Comparison of ENCODE assay signal across 1 cellular context in the genomic region with DNA sequence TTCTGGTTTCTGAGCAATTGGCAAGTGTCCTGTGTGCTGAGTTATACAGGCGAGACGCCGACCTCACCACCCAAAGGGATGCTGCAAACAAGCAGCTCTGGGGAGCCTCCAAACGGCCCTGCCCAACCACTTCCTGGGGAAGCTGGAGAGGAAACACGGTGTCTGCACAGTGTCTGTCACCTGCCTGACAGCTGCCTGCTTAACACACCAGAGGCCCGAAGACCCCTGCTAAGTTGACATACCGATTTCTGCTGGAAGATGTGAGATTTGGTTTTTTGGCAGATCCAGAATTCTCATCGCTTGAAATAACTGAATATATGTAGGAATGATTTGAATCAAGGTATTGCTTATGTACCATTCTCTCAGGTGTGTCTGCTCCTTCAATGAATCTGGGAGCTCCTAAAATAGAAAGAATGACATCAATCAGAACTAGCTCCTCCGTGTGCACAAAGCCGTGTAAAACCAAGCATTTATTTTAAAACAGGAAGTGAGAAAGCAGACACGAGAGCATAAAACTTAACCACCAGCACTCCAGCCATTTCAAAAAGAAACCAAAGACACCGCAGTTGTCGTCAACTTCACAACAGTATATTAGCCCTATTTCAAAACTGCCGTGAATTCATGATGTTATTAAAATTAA.
A peak's percentile ranks its signal among the peaks of the same experiment; 100 is the strongest.
TF ChIP-seq lines count a peak whose summit lies in the region.

No MANE protein-coding gene starts in this region.

TF ChIP-seq in K562, 482 proteins besides CTCF, POLR2A, EP300 and RAD21 (continued from another document):
- TF ChIP-seq, protein P1, sequence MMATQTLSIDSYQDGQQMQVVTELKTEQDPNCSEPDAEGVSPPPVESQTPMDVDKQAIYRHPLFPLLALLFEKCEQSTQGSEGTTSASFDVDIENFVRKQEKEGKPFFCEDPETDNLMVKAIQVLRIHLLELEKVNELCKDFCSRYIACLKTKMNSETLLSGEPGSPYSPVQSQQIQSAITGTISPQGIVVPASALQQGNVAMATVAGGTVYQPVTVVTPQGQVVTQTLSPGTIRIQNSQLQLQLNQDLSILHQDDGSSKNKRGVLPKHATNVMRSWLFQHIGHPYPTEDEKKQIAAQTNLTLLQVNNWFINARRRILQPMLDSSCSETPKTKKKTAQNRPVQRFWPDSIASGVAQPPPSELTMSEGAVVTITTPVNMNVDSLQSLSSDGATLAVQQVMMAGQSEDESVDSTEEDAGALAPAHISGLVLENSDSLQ (IDR thresholded peaks at IDR 0.05) = peak; percentile 68
- TF ChIP-seq NR2F6 (CRISPR knock-in tag; IDR thresholded peaks at IDR 0.05) (no peak), MEIS2 (IDR thresholded peaks at IDR 0.05; ENCODE audit: partially characterized antibody) (peak; percentile 63), C11orf30 (IDR thresholded peaks at IDR 0.05; ENCODE audit: low read depth) (no peak), L3MBTL2 (IDR thresholded peaks at IDR 0.05) (peak; percentile 37; the same call in 1 of the 2 replicates), CTBP1 (IDR thresholded peaks at IDR 0.05; ENCODE audit: borderline replicate concordance) (peak; percentile 25; the same call in 1 of the 2 replicates), SPI1 (IDR thresholded peaks at IDR 0.05; ENCODE audit: borderline replicate concordance, low read depth, low read length) (peak; percentile 89)
- TF ChIP-seq, protein P2, sequence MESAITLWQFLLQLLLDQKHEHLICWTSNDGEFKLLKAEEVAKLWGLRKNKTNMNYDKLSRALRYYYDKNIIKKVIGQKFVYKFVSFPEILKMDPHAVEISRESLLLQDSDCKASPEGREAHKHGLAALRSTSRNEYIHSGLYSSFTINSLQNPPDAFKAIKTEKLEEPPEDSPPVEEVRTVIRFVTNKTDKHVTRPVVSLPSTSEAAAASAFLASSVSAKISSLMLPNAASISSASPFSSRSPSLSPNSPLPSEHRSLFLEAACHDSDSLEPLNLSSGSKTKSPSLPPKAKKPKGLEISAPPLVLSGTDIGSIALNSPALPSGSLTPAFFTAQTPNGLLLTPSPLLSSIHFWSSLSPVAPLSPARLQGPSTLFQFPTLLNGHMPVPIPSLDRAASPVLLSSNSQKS (CRISPR knock-in tag; IDR thresholded peaks at IDR 0.05) = no peak
- TF ChIP-seq, protein P3, sequence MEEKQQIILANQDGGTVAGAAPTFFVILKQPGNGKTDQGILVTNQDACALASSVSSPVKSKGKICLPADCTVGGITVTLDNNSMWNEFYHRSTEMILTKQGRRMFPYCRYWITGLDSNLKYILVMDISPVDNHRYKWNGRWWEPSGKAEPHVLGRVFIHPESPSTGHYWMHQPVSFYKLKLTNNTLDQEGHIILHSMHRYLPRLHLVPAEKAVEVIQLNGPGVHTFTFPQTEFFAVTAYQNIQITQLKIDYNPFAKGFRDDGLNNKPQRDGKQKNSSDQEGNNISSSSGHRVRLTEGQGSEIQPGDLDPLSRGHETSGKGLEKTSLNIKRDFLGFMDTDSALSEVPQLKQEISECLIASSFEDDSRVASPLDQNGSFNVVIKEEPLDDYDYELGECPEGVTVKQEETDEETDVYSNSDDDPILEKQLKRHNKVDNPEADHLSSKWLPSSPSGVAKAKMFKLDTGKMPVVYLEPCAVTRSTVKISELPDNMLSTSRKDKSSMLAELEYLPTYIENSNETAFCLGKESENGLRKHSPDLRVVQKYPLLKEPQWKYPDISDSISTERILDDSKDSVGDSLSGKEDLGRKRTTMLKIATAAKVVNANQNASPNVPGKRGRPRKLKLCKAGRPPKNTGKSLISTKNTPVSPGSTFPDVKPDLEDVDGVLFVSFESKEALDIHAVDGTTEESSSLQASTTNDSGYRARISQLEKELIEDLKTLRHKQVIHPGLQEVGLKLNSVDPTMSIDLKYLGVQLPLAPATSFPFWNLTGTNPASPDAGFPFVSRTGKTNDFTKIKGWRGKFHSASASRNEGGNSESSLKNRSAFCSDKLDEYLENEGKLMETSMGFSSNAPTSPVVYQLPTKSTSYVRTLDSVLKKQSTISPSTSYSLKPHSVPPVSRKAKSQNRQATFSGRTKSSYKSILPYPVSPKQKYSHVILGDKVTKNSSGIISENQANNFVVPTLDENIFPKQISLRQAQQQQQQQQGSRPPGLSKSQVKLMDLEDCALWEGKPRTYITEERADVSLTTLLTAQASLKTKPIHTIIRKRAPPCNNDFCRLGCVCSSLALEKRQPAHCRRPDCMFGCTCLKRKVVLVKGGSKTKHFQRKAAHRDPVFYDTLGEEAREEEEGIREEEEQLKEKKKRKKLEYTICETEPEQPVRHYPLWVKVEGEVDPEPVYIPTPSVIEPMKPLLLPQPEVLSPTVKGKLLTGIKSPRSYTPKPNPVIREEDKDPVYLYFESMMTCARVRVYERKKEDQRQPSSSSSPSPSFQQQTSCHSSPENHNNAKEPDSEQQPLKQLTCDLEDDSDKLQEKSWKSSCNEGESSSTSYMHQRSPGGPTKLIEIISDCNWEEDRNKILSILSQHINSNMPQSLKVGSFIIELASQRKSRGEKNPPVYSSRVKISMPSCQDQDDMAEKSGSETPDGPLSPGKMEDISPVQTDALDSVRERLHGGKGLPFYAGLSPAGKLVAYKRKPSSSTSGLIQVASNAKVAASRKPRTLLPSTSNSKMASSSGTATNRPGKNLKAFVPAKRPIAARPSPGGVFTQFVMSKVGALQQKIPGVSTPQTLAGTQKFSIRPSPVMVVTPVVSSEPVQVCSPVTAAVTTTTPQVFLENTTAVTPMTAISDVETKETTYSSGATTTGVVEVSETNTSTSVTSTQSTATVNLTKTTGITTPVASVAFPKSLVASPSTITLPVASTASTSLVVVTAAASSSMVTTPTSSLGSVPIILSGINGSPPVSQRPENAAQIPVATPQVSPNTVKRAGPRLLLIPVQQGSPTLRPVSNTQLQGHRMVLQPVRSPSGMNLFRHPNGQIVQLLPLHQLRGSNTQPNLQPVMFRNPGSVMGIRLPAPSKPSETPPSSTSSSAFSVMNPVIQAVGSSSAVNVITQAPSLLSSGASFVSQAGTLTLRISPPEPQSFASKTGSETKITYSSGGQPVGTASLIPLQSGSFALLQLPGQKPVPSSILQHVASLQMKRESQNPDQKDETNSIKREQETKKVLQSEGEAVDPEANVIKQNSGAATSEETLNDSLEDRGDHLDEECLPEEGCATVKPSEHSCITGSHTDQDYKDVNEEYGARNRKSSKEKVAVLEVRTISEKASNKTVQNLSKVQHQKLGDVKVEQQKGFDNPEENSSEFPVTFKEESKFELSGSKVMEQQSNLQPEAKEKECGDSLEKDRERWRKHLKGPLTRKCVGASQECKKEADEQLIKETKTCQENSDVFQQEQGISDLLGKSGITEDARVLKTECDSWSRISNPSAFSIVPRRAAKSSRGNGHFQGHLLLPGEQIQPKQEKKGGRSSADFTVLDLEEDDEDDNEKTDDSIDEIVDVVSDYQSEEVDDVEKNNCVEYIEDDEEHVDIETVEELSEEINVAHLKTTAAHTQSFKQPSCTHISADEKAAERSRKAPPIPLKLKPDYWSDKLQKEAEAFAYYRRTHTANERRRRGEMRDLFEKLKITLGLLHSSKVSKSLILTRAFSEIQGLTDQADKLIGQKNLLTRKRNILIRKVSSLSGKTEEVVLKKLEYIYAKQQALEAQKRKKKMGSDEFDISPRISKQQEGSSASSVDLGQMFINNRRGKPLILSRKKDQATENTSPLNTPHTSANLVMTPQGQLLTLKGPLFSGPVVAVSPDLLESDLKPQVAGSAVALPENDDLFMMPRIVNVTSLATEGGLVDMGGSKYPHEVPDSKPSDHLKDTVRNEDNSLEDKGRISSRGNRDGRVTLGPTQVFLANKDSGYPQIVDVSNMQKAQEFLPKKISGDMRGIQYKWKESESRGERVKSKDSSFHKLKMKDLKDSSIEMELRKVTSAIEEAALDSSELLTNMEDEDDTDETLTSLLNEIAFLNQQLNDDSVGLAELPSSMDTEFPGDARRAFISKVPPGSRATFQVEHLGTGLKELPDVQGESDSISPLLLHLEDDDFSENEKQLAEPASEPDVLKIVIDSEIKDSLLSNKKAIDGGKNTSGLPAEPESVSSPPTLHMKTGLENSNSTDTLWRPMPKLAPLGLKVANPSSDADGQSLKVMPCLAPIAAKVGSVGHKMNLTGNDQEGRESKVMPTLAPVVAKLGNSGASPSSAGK (IDR thresholded peaks at IDR 0.05) = peak; percentile 58
- TF ChIP-seq, protein P4, sequence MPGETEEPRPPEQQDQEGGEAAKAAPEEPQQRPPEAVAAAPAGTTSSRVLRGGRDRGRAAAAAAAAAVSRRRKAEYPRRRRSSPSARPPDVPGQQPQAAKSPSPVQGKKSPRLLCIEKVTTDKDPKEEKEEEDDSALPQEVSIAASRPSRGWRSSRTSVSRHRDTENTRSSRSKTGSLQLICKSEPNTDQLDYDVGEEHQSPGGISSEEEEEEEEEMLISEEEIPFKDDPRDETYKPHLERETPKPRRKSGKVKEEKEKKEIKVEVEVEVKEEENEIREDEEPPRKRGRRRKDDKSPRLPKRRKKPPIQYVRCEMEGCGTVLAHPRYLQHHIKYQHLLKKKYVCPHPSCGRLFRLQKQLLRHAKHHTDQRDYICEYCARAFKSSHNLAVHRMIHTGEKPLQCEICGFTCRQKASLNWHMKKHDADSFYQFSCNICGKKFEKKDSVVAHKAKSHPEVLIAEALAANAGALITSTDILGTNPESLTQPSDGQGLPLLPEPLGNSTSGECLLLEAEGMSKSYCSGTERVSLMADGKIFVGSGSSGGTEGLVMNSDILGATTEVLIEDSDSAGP (CRISPR knock-in tag; IDR thresholded peaks at IDR 0.05) = no peak
